In the genomic region with DNA sequence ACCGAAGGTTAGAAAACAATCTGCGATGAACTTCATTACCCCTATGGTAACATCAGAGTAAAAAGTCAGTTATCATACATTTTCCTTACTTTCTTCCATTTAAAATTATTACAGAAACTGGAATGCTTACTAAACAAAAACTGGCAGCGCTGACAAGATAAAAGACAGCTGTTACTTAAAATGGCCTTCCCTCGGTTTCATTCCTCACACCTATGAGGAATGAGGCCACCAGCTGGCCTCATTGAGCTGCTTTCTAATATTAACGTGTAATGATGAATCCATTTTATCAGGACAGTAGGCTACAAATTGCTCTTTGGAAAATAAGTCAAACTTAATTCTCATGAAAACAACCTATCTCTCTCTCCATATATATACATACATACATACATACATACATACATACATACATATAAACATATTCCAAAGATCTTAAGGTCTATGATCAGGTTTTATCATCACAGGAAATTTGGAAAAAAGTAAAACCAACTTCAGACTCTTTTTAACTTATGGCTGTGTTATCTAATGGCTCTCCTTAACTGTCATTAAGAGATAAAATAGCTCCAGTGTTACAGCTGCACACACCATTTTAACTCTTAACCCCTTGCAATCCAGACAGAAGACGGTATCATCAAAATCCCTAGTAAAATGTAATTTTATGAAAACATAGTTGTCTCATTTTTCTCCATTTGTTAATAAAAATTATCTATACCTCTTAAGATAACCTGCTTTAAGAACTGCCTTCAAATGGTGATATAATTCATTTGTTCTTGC, we compare ENCODE assay signal across 11 cellular contexts. TPM values are rescaled to one million over a fixed set of nuclear protein-coding genes. Genes with fewer than 3 reads are reported as not detected.
DNase-seq lines count a peak whose midpoint lies in the region; ATAC-seq lines count a peak whose summit lies in the region.
"Had no signal": no experiment of that assay in that cellular context is flagged by ENCODE, and none has a peak within 500 bp of the region (broad histone marks: within the 10 kb centered on the region; RNA-seq: fewer than 3 reads in every experiment).

No MANE protein-coding gene starts in this region.

- H3K36me3 ChIP-seq in stomach smooth muscle (ENCODE audit: control insufficient read depth in 2 of 2, insufficient read depth in 2 of 2, low read length in 2 of 2), result peaks cover 26 to 68% of the 10 kb centered on the region in 2 donors

- no peaks in the 10 kb centered on the region for H3K27me3 Mint-ChIP-seq in activated naive CD4-positive, alpha-beta T cell treated with anti-CD3 and anti-CD28 coated beads, Interleukin-2, amount 50 U/mL, for 24 hours
- no peaks in the 10 kb centered on the region for H3K27me3 Mint-ChIP-seq in activated naive CD8-positive, alpha-beta T cell treated with anti-CD3 and anti-CD28 coated beads for 36 hours

- peaks cover 63% of the 10 kb centered on the region for H3K4me1 Mint-ChIP-seq in activated naive CD4-positive, alpha-beta T cell treated with anti-CD3 and anti-CD28 coated beads, Interleukin-2, amount 50 U/mL, for 24 hours
- peaks cover 57% of the 10 kb centered on the region for H3K4me1 Mint-ChIP-seq in activated naive CD8-positive, alpha-beta T cell treated with anti-CD3 and anti-CD28 coated beads for 36 hours

- peak overlapping the region in 1 of 2 donors; percentile 28 for H3K9ac ChIP-seq in stomach smooth muscle (ENCODE audit: low read length in 2 of 2)

- ATAC-seq in right cardiac atrium, result peak in 1 of 2 donors; percentile 42
- no peak for ATAC-seq in esophagus mucosa
- ATAC-seq: body of pancreas, left lung had no signal

- no peaks in the 10 kb centered on the region for H3K9me3 ChIP-seq in right cardiac atrium (ENCODE audit: control insufficient read depth, low read length)
- no peaks in the 10 kb centered on the region for H3K9me3 ChIP-seq in stomach smooth muscle (ENCODE audit: control insufficient read depth in 2 of 2, low read length in 2 of 2)
- H3K9me3 ChIP-seq: body of pancreas, left lung had no signal

- H3K9me3 Mint-ChIP-seq in activated naive CD4-positive, alpha-beta T cell treated with anti-CD3 and anti-CD28 coated beads, Interleukin-2, amount 50 U/mL, for 24 hours, result no peaks in the 10 kb centered on the region
- H3K9me3 Mint-ChIP-seq in activated naive CD8-positive, alpha-beta T cell treated with anti-CD3 and anti-CD28 coated beads for 36 hours, result no peaks in the 10 kb centered on the region

- H3K4me1 ChIP-seq in right cardiac atrium (ENCODE audit: control insufficient read depth, insufficient read depth, low read length) (no peaks in the 10 kb centered on the region), stomach smooth muscle (ENCODE audit: control insufficient read depth, insufficient read depth, low read length) (peaks cover 21% of the 10 kb centered on the region)

- no peak for DNase-seq in activated naive CD4-positive, alpha-beta T cell treated with Interleukin-2 at 50 U/mL for 16 hours
- no peak for DNase-seq in activated naive CD8-positive, alpha-beta T cell treated with anti-CD3 and anti-CD28 coated beads for 36 hours
- no peak for DNase-seq in right cardiac atrium
- DNase-seq in DMS79 (lab: John Stamatoyannopoulos, UW), result no peak
- no peak for DNase-seq in HPDE6-E6E7 (ENCODE audit: extremely low spot score)
- DNase-seq: body of pancreas, left lung, NCI-H1436 treated with DMSO at 0.1 percent for 48 hours had no signal

- intact Hi-C loops in right cardiac atrium (cut with DNase I), result no loop called here

- H3K4me3 ChIP-seq in right cardiac atrium (ENCODE audit: low read length), result peak overlapping the region; percentile 41
- H3K4me3 ChIP-seq in stomach smooth muscle (ENCODE audit: low read length in 2 of 2), result peak overlapping the region; percentile 16 to 50
- H3K4me3 ChIP-seq: body of pancreas had no signal

- H3K27ac ChIP-seq in right cardiac atrium (ENCODE audit: low read length) (no peak overlapping the region), stomach smooth muscle (ENCODE audit: low read length) (no peak overlapping the region)
- H3K27ac ChIP-seq: left lung had no signal

- 30% methylated on average over 6 of the region's 6 CpGs for WGBS in right cardiac atrium

- no peaks in the 10 kb centered on the region for H3K27me3 ChIP-seq in right cardiac atrium (ENCODE audit: control insufficient read depth, insufficient read depth)
- no peaks in the 10 kb centered on the region for H3K27me3 ChIP-seq in stomach smooth muscle (ENCODE audit: control insufficient read depth in 1 of 2, insufficient read depth in 2 of 2, low read length in 2 of 2)
- H3K27me3 ChIP-seq: body of pancreas, left lung had no signal

- peak overlapping the region; percentile 92 for H3K4me3 Mint-ChIP-seq in activated naive CD4-positive, alpha-beta T cell treated with anti-CD3 and anti-CD28 coated beads, Interleukin-2, amount 50 U/mL, for 24 hours
- peak overlapping the region; percentile 96 for H3K4me3 Mint-ChIP-seq in activated naive CD8-positive, alpha-beta T cell treated with anti-CD3 and anti-CD28 coated beads for 36 hours

- peak overlapping the region; percentile 91 for H3K27ac Mint-ChIP-seq in activated naive CD4-positive, alpha-beta T cell treated with anti-CD3 and anti-CD28 coated beads, Interleukin-2, amount 50 U/mL, for 24 hours
- H3K27ac Mint-ChIP-seq in activated naive CD8-positive, alpha-beta T cell treated with anti-CD3 and anti-CD28 coated beads for 36 hours, result peak overlapping the region; percentile 78

- peaks cover 56% of the 10 kb centered on the region for H3K36me3 Mint-ChIP-seq in activated naive CD4-positive, alpha-beta T cell treated with anti-CD3 and anti-CD28 coated beads, Interleukin-2, amount 50 U/mL, for 24 hours
- peaks cover 72% of the 10 kb centered on the region for H3K36me3 Mint-ChIP-seq in activated naive CD8-positive, alpha-beta T cell treated with anti-CD3 and anti-CD28 coated beads for 36 hours

RNA-seq across cellular contexts. Expression of gene CCNL1, which starts 5.2 kb away (rescaled TPM):
- total RNA-seq in activated naive CD8-positive, alpha-beta T cell treated with anti-CD3 and anti-CD28 coated beads for 36 hours, result 100 to 1,000 TPM; 139 to 156 TPM
- total RNA-seq in right cardiac atrium (10 to 100 TPM; 30.1 to 60.6 (median 41.2) TPM), esophagus mucosa (59.5 TPM)
- 39.4 TPM for polyA plus RNA-seq in right cardiac atrium
